13 cellular contexts compared by ENCODE assay signal in genomic region chr12:49647280-49647679, GRCh38. TPM values are rescaled to one million over a fixed set of nuclear protein-coding genes. Genes with fewer than 3 reads are reported as not detected.
DNase-seq lines count a peak whose midpoint lies in the region; ATAC-seq and TF ChIP-seq lines count a peak whose summit lies in the region.
"Had no signal": no experiment of that assay in that cellular context is flagged by ENCODE, and none has a peak within 500 bp of the region (broad histone marks: within the 10 kb centered on the region; RNA-seq: fewer than 3 reads in every experiment).

No MANE protein-coding gene starts in this region.

- no peak overlapping the region for H3K4me3 ChIP-seq in stomach smooth muscle (ENCODE audit: low read length in 2 of 2)

- H3K27me3 Mint-ChIP-seq in activated CD4-positive, alpha-beta T cell treated with anti-CD3 and anti-CD28 coated beads, Interleukin-2, amount 10 ng/mL, durations not matched to agents 24 days and 14 days, result no peaks in the 10 kb centered on the region
- H3K27me3 Mint-ChIP-seq in activated CD4-positive, alpha-beta T cell treated with anti-CD3 and anti-CD28 coated beads for 36 hours, result no peaks in the 10 kb centered on the region
- no peaks in the 10 kb centered on the region for H3K27me3 Mint-ChIP-seq in activated CD8-positive, alpha-beta T cell treated with anti-CD3 and anti-CD28 coated beads for 36 hours
- H3K27me3 Mint-ChIP-seq: naive B cell had no signal

- H3K27me3 ChIP-seq in layer of hippocampus (ENCODE audit: control insufficient read depth, insufficient read depth, low read length) (no peaks in the 10 kb centered on the region), stomach smooth muscle (ENCODE audit: control insufficient read depth in 1 of 2, insufficient read depth in 2 of 2, low read length in 2 of 2) (no peaks in the 10 kb centered on the region)

- no peaks in the 10 kb centered on the region for H3K9me3 Mint-ChIP-seq in activated CD4-positive, alpha-beta T cell treated with anti-CD3 and anti-CD28 coated beads, Interleukin-2, amount 10 ng/mL, durations not matched to agents 24 days and 14 days
- no peaks in the 10 kb centered on the region for H3K9me3 Mint-ChIP-seq in activated CD4-positive, alpha-beta T cell treated with anti-CD3 and anti-CD28 coated beads for 36 hours (ENCODE audit: low read depth)
- H3K9me3 Mint-ChIP-seq in activated CD8-positive, alpha-beta T cell treated with anti-CD3 and anti-CD28 coated beads for 36 hours, result no peaks in the 10 kb centered on the region
- H3K9me3 Mint-ChIP-seq: naive B cell had no signal

- H3K36me3 ChIP-seq in stomach smooth muscle (ENCODE audit: control insufficient read depth in 2 of 2, insufficient read depth in 2 of 2, low read length in 2 of 2), result peaks cover 26 to 48% of the 10 kb centered on the region in 2 donors

- H3K27ac Mint-ChIP-seq in activated CD4-positive, alpha-beta T cell treated with anti-CD3 and anti-CD28 coated beads, Interleukin-2, amount 10 ng/mL, durations not matched to agents 24 days and 14 days, result peak overlapping the region; percentile 34
- no peak overlapping the region for H3K27ac Mint-ChIP-seq in activated CD4-positive, alpha-beta T cell treated with anti-CD3 and anti-CD28 coated beads for 36 hours
- H3K27ac Mint-ChIP-seq in activated CD8-positive, alpha-beta T cell treated with anti-CD3 and anti-CD28 coated beads for 36 hours, result peak overlapping the region; percentile 5

- CTCF ChIA-PET in activated CD4-positive, alpha-beta T cell treated with anti-CD3 and anti-CD28 coated beads for 36 hours (lab: Charles Lee), result interaction anchor here (0.5 to 21.5 kb wide), 4 partner anchors 23 to 130 kb away, joined by 3 to 332 read pairs (median 3); partner anchors contain the start of gene FMNL3
- CTCF ChIA-PET in activated CD8-positive, alpha-beta T cell treated with anti-CD3 and anti-CD28 coated beads for 36 hours (lab: Charles Lee), result interaction anchor here (0.7 to 25.4 kb wide), 6 partner anchors 9 to 131 kb away, joined by 3 to 556 read pairs (median 6); partner anchors contain the start of gene FMNL3

- no peak overlapping the region for H3K4me3 Mint-ChIP-seq in activated CD4-positive, alpha-beta T cell treated with anti-CD3 and anti-CD28 coated beads, Interleukin-2, amount 10 ng/mL, durations not matched to agents 24 days and 14 days
- H3K4me3 Mint-ChIP-seq in activated CD4-positive, alpha-beta T cell treated with anti-CD3 and anti-CD28 coated beads for 36 hours, result no peak overlapping the region
- H3K4me3 Mint-ChIP-seq in activated CD8-positive, alpha-beta T cell treated with anti-CD3 and anti-CD28 coated beads for 36 hours, result no peak overlapping the region
- H3K4me3 Mint-ChIP-seq: naive B cell had no signal

- no peak for ATAC-seq in activated CD4-positive, alpha-beta T cell treated with anti-CD3 and anti-CD28 coated beads for 36 hours
- ATAC-seq in activated CD8-positive, alpha-beta T cell treated with anti-CD3 and anti-CD28 coated beads for 36 hours, result no peak
- ATAC-seq: HCT116 had no signal

- H3K4me1 ChIP-seq in stomach smooth muscle (ENCODE audit: control insufficient read depth, insufficient read depth, low read length), result peaks cover 29% of the 10 kb centered on the region

- no peaks in the 10 kb centered on the region for H3K9me3 ChIP-seq in stomach smooth muscle (ENCODE audit: control insufficient read depth in 2 of 2, low read length in 2 of 2)

- TF ChIP-seq CTCF in activated CD8-positive, alpha-beta T cell treated with anti-CD3 and anti-CD28 coated beads for 36 hours (IDR thresholded peaks at IDR 0.05), result no peak

- H3K27ac ChIP-seq in layer of hippocampus (ENCODE audit: low read depth, low read length) (peak overlapping the region; percentile 3), stomach smooth muscle (ENCODE audit: low read length) (peak overlapping the region; percentile 31)
- H3K27ac ChIP-seq: 22Rv1 had no signal

- H3K4me1 Mint-ChIP-seq in activated CD4-positive, alpha-beta T cell treated with anti-CD3 and anti-CD28 coated beads, Interleukin-2, amount 10 ng/mL, durations not matched to agents 24 days and 14 days, result peaks cover 30% of the 10 kb centered on the region
- peaks cover 18% of the 10 kb centered on the region for H3K4me1 Mint-ChIP-seq in activated CD4-positive, alpha-beta T cell treated with anti-CD3 and anti-CD28 coated beads for 36 hours
- peaks cover 14% of the 10 kb centered on the region for H3K4me1 Mint-ChIP-seq in activated CD8-positive, alpha-beta T cell treated with anti-CD3 and anti-CD28 coated beads for 36 hours (ENCODE audit: low read depth)

- no peak for DNase-seq in activated CD4-positive, alpha-beta T cell treated with anti-CD3 and anti-CD28 coated beads, Interleukin-2, amount 10 ng/mL, durations not matched to agents 24 days and 14 days
- no peak for DNase-seq in activated CD4-positive, alpha-beta T cell treated with anti-CD3 and anti-CD28 coated beads for 36 hours
- no peak for DNase-seq in activated CD8-positive, alpha-beta T cell treated with anti-CD3 and anti-CD28 coated beads for 36 hours
- DNase-seq in NCI-H2171 (lab: John Stamatoyannopoulos, UW) (no peak), HuH-7.5 (ENCODE audit: low spot score) (no peak), NCI-H1417 (lab: John Stamatoyannopoulos, UW) (no peak)
- DNase-seq: activated naive CD4-positive, alpha-beta T cell treated with anti-CD3 and anti-CD28 coated beads, Interleukin-2, amount 50 U/mL, for 16 hours; naive B cell; NCI-H446 had no signal

- intact Hi-C loops in activated CD4-positive, alpha-beta T cell treated with anti-CD3 and anti-CD28 coated beads, Interleukin-2, amount 10 ng/mL, durations not matched to agents 24 days and 14 days (cut with micrococcal nuclease), result no loop called here
- intact Hi-C loops in activated CD4-positive, alpha-beta T cell treated with anti-CD3 and anti-CD28 coated beads for 36 hours (cut with DNase I, micrococcal nuclease), result no loop called here
- intact Hi-C loops in activated CD8-positive, alpha-beta T cell treated with anti-CD3 and anti-CD28 coated beads for 36 hours (cut with micrococcal nuclease), result no loop called here

- no peak overlapping the region for H3K9ac ChIP-seq in stomach smooth muscle (ENCODE audit: low read length in 2 of 2)

- peaks cover 55% of the 10 kb centered on the region for H3K36me3 Mint-ChIP-seq in activated CD4-positive, alpha-beta T cell treated with anti-CD3 and anti-CD28 coated beads, Interleukin-2, amount 10 ng/mL, durations not matched to agents 24 days and 14 days (ENCODE audit: low read depth)
- H3K36me3 Mint-ChIP-seq in activated CD4-positive, alpha-beta T cell treated with anti-CD3 and anti-CD28 coated beads for 36 hours (ENCODE audit: low read depth), result peaks cover 19% of the 10 kb centered on the region
- peaks cover 26% of the 10 kb centered on the region for H3K36me3 Mint-ChIP-seq in activated CD8-positive, alpha-beta T cell treated with anti-CD3 and anti-CD28 coated beads for 36 hours (ENCODE audit: low read depth)

- POLR2A ChIA-PET in activated CD4-positive, alpha-beta T cell treated with anti-CD3 and anti-CD28 coated beads for 36 hours (lab: Charles Lee), result no interaction called here
- POLR2A ChIA-PET in activated CD8-positive, alpha-beta T cell treated with anti-CD3 and anti-CD28 coated beads for 36 hours (lab: Charles Lee), result interaction anchor here (1.6 kb wide), 1 partner anchor 60 kb away, joined by 4 read pairs; no protein-coding TSS in a partner anchor

RNA-seq across cellular contexts. Expression of gene PRPF40B, which starts 23.9 kb away (rescaled TPM):
- 12.3 and 12.7 TPM in 2 replicates for total RNA-seq in activated CD4-positive, alpha-beta T cell treated with anti-CD3 and anti-CD28 coated beads, Interleukin-2, amount 10 ng/mL, durations not matched to agents 24 days and 14 days
- 1 to 10 TPM; 6.9 to 8.1 TPM for total RNA-seq in activated CD4-positive, alpha-beta T cell treated with anti-CD3 and anti-CD28 coated beads for 36 hours
- total RNA-seq in activated CD8-positive, alpha-beta T cell treated with anti-CD3 and anti-CD28 coated beads for 36 hours, result 1 to 10 TPM; 4.9 to 5.6 TPM

RNA-seq across cellular contexts. Expression of gene FAM186B, which starts 41.8 kb away (rescaled TPM):
- 0.16 and 0.33 TPM in 2 replicates for total RNA-seq in activated CD4-positive, alpha-beta T cell treated with anti-CD3 and anti-CD28 coated beads, Interleukin-2, amount 10 ng/mL, durations not matched to agents 24 days and 14 days
- under 1 TPM; 0.05 to 0.07 TPM for total RNA-seq in activated CD4-positive, alpha-beta T cell treated with anti-CD3 and anti-CD28 coated beads for 36 hours
- total RNA-seq in activated CD8-positive, alpha-beta T cell treated with anti-CD3 and anti-CD28 coated beads for 36 hours, result not detected

RNA-seq across cellular contexts. Expression of gene FMNL3, which starts 59.9 kb away (rescaled TPM):
- 39.1 and 39.8 TPM in 2 replicates for total RNA-seq in activated CD4-positive, alpha-beta T cell treated with anti-CD3 and anti-CD28 coated beads, Interleukin-2, amount 10 ng/mL, durations not matched to agents 24 days and 14 days
- total RNA-seq in activated CD4-positive, alpha-beta T cell treated with anti-CD3 and anti-CD28 coated beads for 36 hours, result 10 to 100 TPM; 23.2 to 24.3 TPM
- 10 to 100 TPM; 22.8 to 23.5 TPM for total RNA-seq in activated CD8-positive, alpha-beta T cell treated with anti-CD3 and anti-CD28 coated beads for 36 hours
